ENCODE assay signal across 1 cellular context in the genomic region with DNA sequence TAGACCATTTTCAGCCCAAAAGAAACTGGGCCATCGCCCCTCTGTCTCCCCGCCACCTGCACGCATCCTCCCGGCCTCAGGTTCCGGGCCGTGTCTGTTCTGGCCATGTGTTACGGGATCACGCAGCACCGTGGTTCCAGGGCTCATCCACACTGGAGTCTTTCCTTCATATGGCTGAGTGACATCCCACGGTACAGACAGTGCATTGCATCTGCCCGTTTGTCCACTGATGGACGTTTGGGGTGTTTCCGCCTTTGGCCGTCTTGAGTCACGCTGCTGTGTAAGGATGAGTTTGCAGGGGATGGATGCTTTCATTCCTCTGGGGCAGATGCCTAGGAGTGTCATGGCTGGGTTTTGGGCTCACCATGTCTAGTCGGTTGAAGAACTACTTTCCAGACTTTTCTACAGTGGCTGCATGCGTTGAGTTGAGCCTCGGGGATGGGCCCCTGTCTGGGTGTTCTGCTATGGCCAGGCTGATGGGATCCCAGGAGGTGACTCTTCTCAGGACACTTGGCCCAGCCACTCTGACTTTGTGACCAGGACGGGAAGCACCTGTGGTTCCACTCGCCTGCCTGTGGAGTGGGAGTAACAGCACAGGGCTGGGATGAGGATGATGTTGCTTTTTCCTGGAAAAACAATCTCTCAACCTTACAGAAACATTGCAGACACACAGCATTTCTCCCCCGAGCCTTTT.
TF ChIP-seq lines count a peak whose summit lies in the region.

No MANE protein-coding gene starts in this region.

TF ChIP-seq in WTC11, 78 proteins besides CTCF, POLR2A, EP300 and RAD21:
- no peak for TF ChIP-seq EMX1 (CRISPR knock-in tag; IDR thresholded peaks at IDR 0.05)
- no peak for TF ChIP-seq ZNF138 (CRISPR knock-in tag; conservative IDR thresholded peaks at IDR 0.05)
- no peak for TF ChIP-seq SMAD3 (CRISPR knock-in tag; IDR thresholded peaks at IDR 0.05; ENCODE audit: borderline replicate concordance)
- TF ChIP-seq ZNF317 (CRISPR knock-in tag; IDR thresholded peaks at IDR 0.05; ENCODE audit: borderline replicate concordance, low read depth): no peak
- TF ChIP-seq, protein P1, sequence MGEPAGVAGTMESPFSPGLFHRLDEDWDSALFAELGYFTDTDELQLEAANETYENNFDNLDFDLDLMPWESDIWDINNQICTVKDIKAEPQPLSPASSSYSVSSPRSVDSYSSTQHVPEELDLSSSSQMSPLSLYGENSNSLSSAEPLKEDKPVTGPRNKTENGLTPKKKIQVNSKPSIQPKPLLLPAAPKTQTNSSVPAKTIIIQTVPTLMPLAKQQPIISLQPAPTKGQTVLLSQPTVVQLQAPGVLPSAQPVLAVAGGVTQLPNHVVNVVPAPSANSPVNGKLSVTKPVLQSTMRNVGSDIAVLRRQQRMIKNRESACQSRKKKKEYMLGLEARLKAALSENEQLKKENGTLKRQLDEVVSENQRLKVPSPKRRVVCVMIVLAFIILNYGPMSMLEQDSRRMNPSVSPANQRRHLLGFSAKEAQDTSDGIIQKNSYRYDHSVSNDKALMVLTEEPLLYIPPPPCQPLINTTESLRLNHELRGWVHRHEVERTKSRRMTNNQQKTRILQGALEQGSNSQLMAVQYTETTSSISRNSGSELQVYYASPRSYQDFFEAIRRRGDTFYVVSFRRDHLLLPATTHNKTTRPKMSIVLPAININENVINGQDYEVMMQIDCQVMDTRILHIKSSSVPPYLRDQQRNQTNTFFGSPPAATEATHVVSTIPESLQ (CRISPR knock-in tag; IDR thresholded peaks at IDR 0.05): no peak
- TF ChIP-seq, protein P2, sequence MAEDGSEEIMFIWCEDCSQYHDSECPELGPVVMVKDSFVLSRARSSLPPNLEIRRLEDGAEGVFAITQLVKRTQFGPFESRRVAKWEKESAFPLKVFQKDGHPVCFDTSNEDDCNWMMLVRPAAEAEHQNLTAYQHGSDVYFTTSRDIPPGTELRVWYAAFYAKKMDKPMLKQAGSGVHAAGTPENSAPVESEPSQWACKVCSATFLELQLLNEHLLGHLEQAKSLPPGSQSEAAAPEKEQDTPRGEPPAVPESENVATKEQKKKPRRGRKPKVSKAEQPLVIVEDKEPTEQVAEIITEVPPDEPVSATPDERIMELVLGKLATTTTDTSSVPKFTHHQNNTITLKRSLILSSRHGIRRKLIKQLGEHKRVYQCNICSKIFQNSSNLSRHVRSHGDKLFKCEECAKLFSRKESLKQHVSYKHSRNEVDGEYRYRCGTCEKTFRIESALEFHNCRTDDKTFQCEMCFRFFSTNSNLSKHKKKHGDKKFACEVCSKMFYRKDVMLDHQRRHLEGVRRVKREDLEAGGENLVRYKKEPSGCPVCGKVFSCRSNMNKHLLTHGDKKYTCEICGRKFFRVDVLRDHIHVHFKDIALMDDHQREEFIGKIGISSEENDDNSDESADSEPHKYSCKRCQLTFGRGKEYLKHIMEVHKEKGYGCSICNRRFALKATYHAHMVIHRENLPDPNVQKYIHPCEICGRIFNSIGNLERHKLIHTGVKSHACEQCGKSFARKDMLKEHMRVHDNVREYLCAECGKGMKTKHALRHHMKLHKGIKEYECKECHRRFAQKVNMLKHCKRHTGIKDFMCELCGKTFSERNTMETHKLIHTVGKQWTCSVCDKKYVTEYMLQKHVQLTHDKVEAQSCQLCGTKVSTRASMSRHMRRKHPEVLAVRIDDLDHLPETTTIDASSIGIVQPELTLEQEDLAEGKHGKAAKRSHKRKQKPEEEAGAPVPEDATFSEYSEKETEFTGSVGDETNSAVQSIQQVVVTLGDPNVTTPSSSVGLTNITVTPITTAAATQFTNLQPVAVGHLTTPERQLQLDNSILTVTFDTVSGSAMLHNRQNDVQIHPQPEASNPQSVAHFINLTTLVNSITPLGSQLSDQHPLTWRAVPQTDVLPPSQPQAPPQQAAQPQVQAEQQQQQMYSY (CRISPR knock-in tag; IDR thresholded peaks at IDR 0.05): no peak
- no peak for TF ChIP-seq TCF7 (CRISPR knock-in tag; IDR thresholded peaks at IDR 0.05; ENCODE audit: low read depth)
TF ChIP-seq in WTC11: peak in this region for 0.
